In the genomic region with DNA sequence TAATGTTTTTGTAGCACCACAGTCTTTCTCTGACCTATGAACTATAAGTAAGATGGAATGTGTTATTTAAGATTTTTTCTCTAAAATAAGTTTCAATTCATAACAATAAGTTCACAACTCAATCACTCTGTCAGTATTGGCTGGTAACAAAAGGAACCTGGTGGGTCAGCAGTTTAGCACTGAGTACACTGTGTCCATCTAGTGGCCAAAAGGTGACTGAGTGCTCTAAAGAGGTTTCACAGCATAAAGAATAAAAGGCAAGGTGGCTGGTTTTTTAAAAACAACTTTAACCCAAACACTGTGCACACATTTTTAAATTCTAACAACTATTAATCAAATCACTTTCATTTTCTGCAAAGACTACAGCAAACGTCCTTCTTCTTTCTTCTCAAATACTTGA, we compare ENCODE assay signal across 1 cellular context.
TF ChIP-seq lines count a peak whose summit lies in the region.

No MANE protein-coding gene starts in this region.

TF ChIP-seq in endothelial cell of umbilical vein, 7 proteins besides CTCF, POLR2A, EP300 and RAD21:
- TF ChIP-seq GATA2 (IDR thresholded peaks at IDR 0.05; ENCODE audit: insufficient read depth, insufficient read length, low read depth, low read length) (no peak), FOS (IDR thresholded peaks at IDR 0.05; ENCODE audit: borderline replicate concordance, insufficient read depth, low read length) (no peak), EZH2 (IDR thresholded peaks at IDR 0.05; ENCODE audit: borderline replicate concordance, low read depth, low read length, severe bottlenecking) (no peak), JUN (IDR thresholded peaks at IDR 0.05; ENCODE audit: borderline replicate concordance, insufficient read depth, insufficient read length, low read depth) (no peak), MYC (IDR thresholded peaks at IDR 0.05; ENCODE audit: low read depth, low read length) (no peak), POLR2AphosphoS5 (IDR thresholded peaks at IDR 0.05; ENCODE audit: insufficient read depth, low read depth, low read length) (no peak)
- TF ChIP-seq, protein P1, sequence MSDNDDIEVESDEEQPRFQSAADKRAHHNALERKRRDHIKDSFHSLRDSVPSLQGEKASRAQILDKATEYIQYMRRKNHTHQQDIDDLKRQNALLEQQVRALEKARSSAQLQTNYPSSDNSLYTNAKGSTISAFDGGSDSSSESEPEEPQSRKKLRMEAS (IDR thresholded peaks at IDR 0.05; ENCODE audit: insufficient read depth, insufficient read length): no peak
